Comparison of ENCODE assay signal across 29 cellular contexts in the genomic region with DNA sequence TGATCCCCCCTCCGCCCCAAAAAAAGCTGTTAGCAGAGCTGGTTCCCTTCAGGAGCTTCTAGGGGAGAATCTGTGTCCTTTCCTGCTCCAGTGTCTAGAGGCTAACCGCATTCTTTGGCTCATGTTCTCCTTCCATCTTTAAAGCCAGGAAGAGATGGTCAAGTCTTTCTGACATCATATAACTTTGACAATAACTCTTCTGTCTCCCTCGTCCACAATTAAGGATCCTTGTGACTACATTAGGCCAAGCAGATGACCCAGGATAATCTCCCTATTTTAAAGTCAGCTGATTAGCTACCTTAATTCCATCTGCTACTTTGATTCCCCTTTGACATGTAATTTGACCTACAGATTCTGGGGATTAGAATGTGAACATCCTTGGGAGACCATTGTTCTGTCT.
"Had no signal": no experiment of that assay in that cellular context is flagged by ENCODE, and none has a peak within 500 bp of the region (broad histone marks: within the 10 kb centered on the region; RNA-seq: fewer than 3 reads in every experiment).

No MANE protein-coding gene starts in this region.

- H3K4me1 Mint-ChIP-seq: activated T-helper 17 cell treated with anti-CD3 and anti-CD28 coated beads, Interleukin-2, amount 50 U/mL, for 72 hours; T-helper 17 cell had no signal

- H3K4me3 Mint-ChIP-seq: activated CD4-positive, alpha-beta memory T cell treated with anti-CD3 and anti-CD28 coated beads for 36 hours; activated CD4-positive, alpha-beta T cell treated with anti-CD3 and anti-CD28 coated beads for 36 hours; activated CD4-positive, alpha-beta T cell treated with anti-CD3 and anti-CD28 coated beads, Interleukin-2, amount 10 ng/mL, durations not matched to agents 24 days and 14 days; activated CD8-positive, alpha-beta memory T cell treated with anti-CD3 and anti-CD28 coated beads, Interleukin-2, amount 10 ng/mL, durations not matched to agents 7 days and 5 days; activated CD8-positive, alpha-beta T cell treated with anti-CD3 and anti-CD28 coated beads, Interleukin-2, amount 10 ng/mL, durations not matched to agents 7 days and 5 days; activated naive CD8-positive, alpha-beta T cell; activated T-cell treated with anti-CD3 and anti-CD28 coated beads, Interleukin-2, amount 50 U/mL, for 4 hours; activated T-helper 17 cell treated with anti-CD3 and anti-CD28 coated beads, Interleukin-2, amount 50 U/mL, for 72 hours; central memory CD8-positive, alpha-beta T cell; dendritic cell treated with granulocyte-macrophage colony-stimulating factor and Interleukin-4, amounts not matched to agents 40 ng/mL and 50 ng/mL, for 4 days; endodermal cell; T-helper 17 cell had no signal

- H3K27me3 Mint-ChIP-seq: activated CD4-positive, alpha-beta memory T cell treated with anti-CD3 and anti-CD28 coated beads for 36 hours; activated CD4-positive, alpha-beta T cell treated with anti-CD3 and anti-CD28 coated beads, Interleukin-2, amount 10 ng/mL, durations not matched to agents 24 days and 14 days; activated CD8-positive, alpha-beta memory T cell treated with anti-CD3 and anti-CD28 coated beads, Interleukin-2, amount 10 ng/mL, durations not matched to agents 7 days and 5 days; dendritic cell treated with granulocyte-macrophage colony-stimulating factor and Interleukin-4, amounts not matched to agents 40 ng/mL and 50 ng/mL, for 4 days; T-helper 17 cell had no signal

- DNase-seq: activated CD4-positive, alpha-beta memory T cell treated with anti-CD3 and anti-CD28 coated beads for 36 hours; activated CD4-positive, alpha-beta T cell treated with anti-CD3 and anti-CD28 coated beads for 36 hours; activated CD4-positive, alpha-beta T cell treated with anti-CD3 and anti-CD28 coated beads, Interleukin-2, amount 10 ng/mL, durations not matched to agents 24 days and 14 days; activated CD4-positive, CD25-positive, alpha-beta regulatory T cell; activated CD4-positive, CD25-positive, alpha-beta regulatory T cell treated with anti-CD3 and anti-CD28 coated beads, Interleukin-2, amount 50 U/mL, for 72 hours; activated CD8-positive, alpha-beta memory T cell treated with anti-CD3 and anti-CD28 coated beads, Interleukin-2, amount 10 ng/mL, durations not matched to agents 7 days and 5 days; activated CD8-positive, alpha-beta memory T cell treated with anti-CD3 and anti-CD28 coated beads, Interleukin-2, amount 50 U/mL, for 48 hours; activated CD8-positive, alpha-beta T cell treated with anti-CD3 and anti-CD28 coated beads, Interleukin-2, amount 10 ng/mL, durations not matched to agents 7 days and 5 days; activated effector memory CD4-positive, alpha-beta T cell treated with Interleukin-2 at 50 U/mL for 16 hours; activated gamma-delta T cell treated with Interleukin-2 at 50 U/mL for 16 hours; activated naive CD4-positive, alpha-beta T cell treated with anti-CD3 and anti-CD28 coated beads, Interleukin-2, amount 50 U/mL, for 16 hours; activated naive CD4-positive, alpha-beta T cell treated with Interleukin-2 at 50 U/mL for 16 hours; activated T-cell treated with anti-CD3 and anti-CD28 coated beads, Interleukin-2, amount 50 U/mL, for 4 hours; amniotic stem cell; anterior cingulate cortex; brain microvascular endothelial cell; dorsolateral prefrontal cortex; effector memory CD4-positive, alpha-beta T cell; endodermal cell; foreskin fibroblast; gastrocnemius medialis; glutamatergic neuron; heart left ventricle; T-helper 17 cell had no signal

- ATAC-seq: activated CD4-positive, alpha-beta T cell treated with anti-CD3 and anti-CD28 coated beads for 36 hours; activated CD8-positive, alpha-beta memory T cell treated with anti-CD3 and anti-CD28 coated beads, Interleukin-2, amount 10 ng/mL, durations not matched to agents 7 days and 5 days; activated CD8-positive, alpha-beta T cell treated with anti-CD3 and anti-CD28 coated beads, Interleukin-2, amount 10 ng/mL, durations not matched to agents 7 days and 5 days; activated T-cell treated with anti-CD3 and anti-CD28 coated beads, Interleukin-2, amount 50 U/mL, for 4 hours; activated T-helper 17 cell treated with anti-CD3 and anti-CD28 coated beads, Interleukin-2, amount 50 U/mL, for 72 hours; esophagus mucosa; gastrocnemius medialis; heart left ventricle; T-helper 17 cell had no signal

- H3K27ac Mint-ChIP-seq: activated CD4-positive, alpha-beta memory T cell treated with anti-CD3 and anti-CD28 coated beads for 36 hours; activated CD4-positive, alpha-beta T cell treated with anti-CD3 and anti-CD28 coated beads for 36 hours; activated CD8-positive, alpha-beta T cell treated with anti-CD3 and anti-CD28 coated beads, Interleukin-2, amount 10 ng/mL, durations not matched to agents 7 days and 5 days; activated naive CD8-positive, alpha-beta T cell; activated T-helper 17 cell treated with anti-CD3 and anti-CD28 coated beads, Interleukin-2, amount 50 U/mL, for 72 hours; dendritic cell treated with granulocyte-macrophage colony-stimulating factor and Interleukin-4, amounts not matched to agents 40 ng/mL and 50 ng/mL, for 4 days; endodermal cell; T-helper 17 cell had no signal

- H3K9me3 Mint-ChIP-seq: activated T-cell treated with anti-CD3 and anti-CD28 coated beads, Interleukin-2, amount 50 U/mL, for 4 hours; activated T-helper 17 cell treated with anti-CD3 and anti-CD28 coated beads, Interleukin-2, amount 50 U/mL, for 72 hours; central memory CD8-positive, alpha-beta T cell; endodermal cell had no signal
